ENCODE assay signal across 16 cellular contexts in genomic region chr4:174437324-174437723, GRCh38.
A peak's percentile ranks its signal among the peaks of the same experiment; 100 is the strongest.
DNase-seq lines count a peak whose midpoint lies in the region; ATAC-seq and TF ChIP-seq lines count a peak whose summit lies in the region.
"Had no signal": no experiment of that assay in that cellular context is flagged by ENCODE, and none has a peak within 500 bp of the region (broad histone marks: within the 10 kb centered on the region; RNA-seq: fewer than 3 reads in every experiment).

No MANE protein-coding gene starts in this region.

- H3K79me2 ChIP-seq in SK-N-SH (ENCODE audit: insufficient read depth): no peaks in the 10 kb centered on the region
- H3K79me2 ChIP-seq in smooth muscle cell (ENCODE audit: low read depth): no peaks in the 10 kb centered on the region

- H4K20me1 ChIP-seq in SK-N-SH (ENCODE audit: insufficient read depth): no peaks in the 10 kb centered on the region
- H4K20me1 ChIP-seq in smooth muscle cell (ENCODE audit: low read depth): no peaks in the 10 kb centered on the region

- no peaks in the 10 kb centered on the region for H3K4me1 ChIP-seq in SK-N-SH (ENCODE audit: control insufficient read depth in 1 of 2, insufficient read depth in 2 of 2, low read depth in 1 of 2, low read length in 1 of 2)
- H3K4me1 ChIP-seq in smooth muscle cell (ENCODE audit: low read depth): no peaks in the 10 kb centered on the region
- H3K4me1 ChIP-seq: testis had no signal

- WGBS in SK-N-SH (ENCODE audit: low lambda C conversion rate): 10% methylated on average over 2 of the region's 2 CpGs
- 20% methylated on average over 2 of the region's 2 CpGs for WGBS in smooth muscle cell (ENCODE audit: low lambda C conversion rate)

- H3K4me2 ChIP-seq in SK-N-SH: no peak overlapping the region
- peak overlapping the region; percentile 72 for H3K4me2 ChIP-seq in smooth muscle cell
- H3K4me2 ChIP-seq: KMS-11 had no signal

- TF ChIP-seq EP300 in SK-N-SH (IDR thresholded peaks at IDR 0.05; ENCODE audit: borderline replicate concordance in 1 of 2, low read depth in 1 of 2, low read length in 1 of 2): no peak

- DNase-seq in SK-N-SH: no peak
- DNase-seq in astrocyte of the cerebellum (ENCODE audit: low read depth): peak; percentile 52
- peak; percentile 33 to 54 for DNase-seq in foreskin fibroblast
- DNase-seq in smooth muscle cell (lab: John Stamatoyannopoulos, UW; ENCODE audit: unreplicated experiment): no peak
- DNase-seq in NCI-H1417 (lab: John Stamatoyannopoulos, UW): no peak
- DNase-seq in NCI-H526 (lab: John Stamatoyannopoulos, UW): no peak
- DNase-seq in KG1 (lab: John Stamatoyannopoulos, UW): no peak
- DNase-seq: activated CD4-positive, alpha-beta T cell treated with anti-CD3 and anti-CD28 coated beads, Interleukin-2, amount 50 U/mL, for 1 hour; amygdala; effector memory CD4-positive, alpha-beta T cell; NCI-H187 treated with DMSO at 0.1 percent for 48 hours; NCI-H748 treated with DMSO at 0.1 percent for 48 hours; testis had no signal

- POLR2A ChIA-PET in SK-N-SH (lab: Yijun Ruan, JAX): no interaction called here

- H3K27me3 ChIP-seq in SK-N-SH (ENCODE audit: insufficient read depth) (no peaks in the 10 kb centered on the region), smooth muscle cell (ENCODE audit: low read depth) (no peaks in the 10 kb centered on the region)
- H3K27me3 ChIP-seq: neutrophil, testis had no signal

- H3K9ac ChIP-seq in SK-N-SH (no peak overlapping the region), smooth muscle cell (ENCODE audit: low read depth) (no peak overlapping the region)
- H3K9ac ChIP-seq: KMS-11 had no signal

- TF ChIP-seq CTCF in SK-N-SH (IDR thresholded peaks at IDR 0.05) (no peak), astrocyte of the cerebellum (IDR thresholded peaks at IDR 0.05; ENCODE audit: low read depth, low read length, missing control alignments) (no peak), foreskin fibroblast (IDR thresholded peaks at IDR 0.05; ENCODE audit: low read depth, low read length) (no peak), smooth muscle cell (IDR thresholded peaks at IDR 0.05; ENCODE audit: borderline replicate concordance, insufficient read depth, poor library complexity, severe bottlenecking) (no peak)

- H3F3A ChIP-seq in SK-N-SH (replicated peaks; ENCODE audit: insufficient read depth) (no peaks in the 10 kb centered on the region), smooth muscle cell (ENCODE audit: low read depth) (peaks cover 18% of the 10 kb centered on the region)

- H2AFZ ChIP-seq in SK-N-SH (ENCODE audit: low read depth) (no peak overlapping the region), smooth muscle cell (ENCODE audit: low read depth) (no peak overlapping the region)

- CTCF ChIA-PET in SK-N-SH (lab: Yijun Ruan, JAX): interaction anchor here (0.6 kb wide), 1 partner anchor 54 kb away, joined by 5 read pairs; no protein-coding TSS in a partner anchor

- no peak for TF ChIP-seq RAD21 in SK-N-SH (IDR thresholded peaks at IDR 0.05; ENCODE audit: low read length)

- no peak overlapping the region for H3K4me3 ChIP-seq in SK-N-SH (ENCODE audit: low read depth in 2 of 2, low read length in 1 of 2)
- no peak overlapping the region for H3K4me3 ChIP-seq in astrocyte of the cerebellum (ENCODE audit: low read depth, low read length)
- no peak overlapping the region for H3K4me3 ChIP-seq in foreskin fibroblast (ENCODE audit: low read depth in 1 of 2, low read length in 2 of 2)
- no peak overlapping the region for H3K4me3 ChIP-seq in smooth muscle cell
- H3K4me3 ChIP-seq: testis had no signal

- H3K27ac ChIP-seq in SK-N-SH (ENCODE audit: low read depth in 2 of 2, low read length in 1 of 2) (no peak overlapping the region), smooth muscle cell (ENCODE audit: low read depth) (peak overlapping the region; percentile 76)
- H3K27ac ChIP-seq: KMS-11, neutrophil, testis had no signal

- in situ Hi-C loops in astrocyte of the cerebellum (cut with HindIII; ENCODE audit: low sequenced_read_pairs): no loop called here

- H3K36me3 ChIP-seq in SK-N-SH (replicated peaks in 1 of 2; ENCODE audit: control insufficient read depth in 1 of 2, insufficient read depth in 2 of 2, low read length in 1 of 2) (no peaks in the 10 kb centered on the region), smooth muscle cell (ENCODE audit: low read depth) (no peaks in the 10 kb centered on the region)
- H3K36me3 ChIP-seq: neutrophil had no signal

- no peak for ATAC-seq in SK-N-SH treated with all-trans-retinoic acid at 6 μM for 48 hours

- H3K9me2 ChIP-seq in SK-N-SH: no peaks in the 10 kb centered on the region

- H3K9me3 ChIP-seq in SK-N-SH (no peaks in the 10 kb centered on the region), smooth muscle cell (replicated peaks; ENCODE audit: low read depth) (no peaks in the 10 kb centered on the region)
- H3K9me3 ChIP-seq: neutrophil, testis had no signal

TF ChIP-seq in SK-N-SH treated with all-trans-retinoic acid at 6 μM for 48 hours, 23 proteins besides CTCF, POLR2A, EP300 and RAD21:
- TF ChIP-seq ZNF70 (CRISPR knock-in tag; IDR thresholded peaks at IDR 0.05): no peak
- peak; percentile 72 for TF ChIP-seq ISL1 (CRISPR knock-in tag; IDR thresholded peaks at IDR 0.05)

TF ChIP-seq in SK-N-SH, 30 proteins besides CTCF, POLR2A, EP300 and RAD21:
- TF ChIP-seq RXRA (IDR thresholded peaks at IDR 0.05; ENCODE audit: borderline replicate concordance, low read depth) (no peak), ELF1 (IDR thresholded peaks at IDR 0.05) (no peak), MAX (IDR thresholded peaks at IDR 0.05; ENCODE audit: low read depth) (no peak), GABPA (IDR thresholded peaks at IDR 0.05; ENCODE audit: low read depth) (no peak), GATA2 (CRISPR knock-in tag; IDR thresholded peaks at IDR 0.05) (no peak), TAF1 (IDR thresholded peaks at IDR 0.05; ENCODE audit: borderline replicate concordance, low read depth, low read length) (no peak), TEAD4 (IDR thresholded peaks at IDR 0.05; ENCODE audit: borderline replicate concordance, insufficient read depth) (no peak), YY1 (IDR thresholded peaks at IDR 0.05; ENCODE audit: low read depth) (no peak), TCF12 (IDR thresholded peaks at IDR 0.05) (no peak), SMC3 (IDR thresholded peaks at IDR 0.05; ENCODE audit: low read depth, low read length) (no peak), POLR2AphosphoS5 (IDR thresholded peaks at IDR 0.05; ENCODE audit: low read depth, low read length) (no peak), FOXM1 (IDR thresholded peaks at IDR 0.05; ENCODE audit: low read depth) (no peak)
- TF ChIP-seq, protein P1, sequence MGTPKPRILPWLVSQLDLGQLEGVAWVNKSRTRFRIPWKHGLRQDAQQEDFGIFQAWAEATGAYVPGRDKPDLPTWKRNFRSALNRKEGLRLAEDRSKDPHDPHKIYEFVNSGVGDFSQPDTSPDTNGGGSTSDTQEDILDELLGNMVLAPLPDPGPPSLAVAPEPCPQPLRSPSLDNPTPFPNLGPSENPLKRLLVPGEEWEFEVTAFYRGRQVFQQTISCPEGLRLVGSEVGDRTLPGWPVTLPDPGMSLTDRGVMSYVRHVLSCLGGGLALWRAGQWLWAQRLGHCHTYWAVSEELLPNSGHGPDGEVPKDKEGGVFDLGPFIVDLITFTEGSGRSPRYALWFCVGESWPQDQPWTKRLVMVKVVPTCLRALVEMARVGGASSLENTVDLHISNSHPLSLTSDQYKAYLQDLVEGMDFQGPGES (IDR thresholded peaks at IDR 0.05; ENCODE audit: low read depth, low read length): no peak

Comparison
In these comparisons a context has a peak if more than half of its experiments do, and no peak if none do; other contexts are left out.
1. DNase-seq: peak in astrocyte of the cerebellum (single experiment) and foreskin fibroblast (2 of 2); none in SK-N-SH (single experiment), smooth muscle cell (single experiment), NCI-H1417 (0 of 3), NCI-H526 (0 of 2) and KG1 (single experiment).